19 cellular contexts compared by ENCODE assay signal in the genomic region with DNA sequence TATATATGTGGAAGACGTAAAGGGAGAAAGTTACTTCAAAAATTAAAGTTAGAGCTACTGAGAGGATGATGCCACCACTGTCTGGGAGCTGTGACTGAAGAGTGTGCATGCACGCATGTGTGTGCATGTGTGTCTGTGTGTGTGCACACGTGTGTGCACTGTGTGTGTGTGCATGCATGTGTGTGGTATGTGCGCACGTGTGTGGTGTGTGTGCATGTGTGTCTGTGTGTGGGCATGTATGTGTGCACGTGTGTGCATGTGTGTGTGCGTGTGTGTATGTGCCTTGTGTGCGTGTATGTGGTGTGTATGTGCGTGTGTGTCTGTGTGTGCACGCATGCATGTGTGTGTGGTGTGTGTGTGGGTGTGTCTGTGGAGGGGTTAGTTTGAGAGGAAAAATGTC.
"Had no signal": no experiment of that assay in that cellular context is flagged by ENCODE, and none has a peak within 500 bp of the region (broad histone marks: within the 10 kb centered on the region; RNA-seq: fewer than 3 reads in every experiment).

No MANE protein-coding gene starts in this region.

- ATAC-seq: gastroesophageal sphincter; naive thymus-derived CD4-positive, alpha-beta T cell; right cardiac atrium; stimulated activated effector memory CD8-positive, alpha-beta T cell treated with anti-CD3 and anti-CD28 coated beads, Interleukin-12 subunit alpha, Interleukin-12 subunit beta, amount 100 ng/mL, for 72 hours; stimulated activated naive CD8-positive, alpha-beta T cell treated with anti-CD3 and anti-CD28 coated beads, Interleukin-15, Interleukin-2, amounts not matched to agents 100 U/mL and 50 U/mL, for 24 hours had no signal

- H3K9me3 ChIP-seq: colonic mucosa, gastroesophageal sphincter, ovary, suprapubic skin, thyroid gland, upper lobe of left lung, vagina had no signal

- H2AFZ ChIP-seq: hepatocyte had no signal

- H3K4me1 ChIP-seq: colonic mucosa, esophagus squamous epithelium, gastroesophageal sphincter, suprapubic skin, thyroid gland, upper lobe of left lung, vagina had no signal

- H3K27ac ChIP-seq: colonic mucosa, esophagus squamous epithelium, gastroesophageal sphincter, hepatocyte, ovary, suprapubic skin, thyroid gland, upper lobe of left lung, vagina had no signal

- H3K4me2 ChIP-seq: hepatocyte had no signal

- DNase-seq: colonic mucosa; dermis blood vessel endothelial cell; esophagus squamous epithelium; naive thymus-derived CD4-positive, alpha-beta T cell; nephron progenitor cell; nucleus accumbens; ovary; right cardiac atrium; stimulated activated CD4-positive, alpha-beta T cell treated with anti-CD3 and anti-CD28 coated beads, Interleukin-2, amount 100 ng/mL, for 48 hours; stimulated activated CD8-positive, alpha-beta memory T cell treated with anti-CD3 and anti-CD28 coated beads, Interleukin-4, amount 100 ng/mL, for 48 hours; stimulated activated naive CD8-positive, alpha-beta T cell treated with anti-CD3 and anti-CD28 coated beads, Interleukin-15, Interleukin-2, amounts not matched to agents 100 U/mL and 50 U/mL, for 24 hours; thyroid gland; upper lobe of left lung had no signal

- H3K36me3 ChIP-seq: colonic mucosa, esophagus squamous epithelium, gastroesophageal sphincter, ovary, suprapubic skin, thyroid gland, upper lobe of left lung, vagina had no signal

- H3K79me2 ChIP-seq: hepatocyte had no signal

- H3K27me3 ChIP-seq: colonic mucosa, esophagus squamous epithelium, gastroesophageal sphincter, hepatocyte, ovary, suprapubic skin, thyroid gland, upper lobe of left lung, vagina had no signal

- H3K4me3 ChIP-seq: colonic mucosa, esophagus squamous epithelium, gastroesophageal sphincter, hepatocyte, ovary, smooth muscle cell, suprapubic skin, thyroid gland, upper lobe of left lung, vagina had no signal
